In genomic region chr3:127585163-127585812, GRCh38 we compare ENCODE assay signal across 1 cellular context.
TF ChIP-seq lines count a peak whose summit lies in the region.

No MANE protein-coding gene starts in this region.

TF ChIP-seq in GM12878, 131 proteins besides CTCF, POLR2A, EP300 and RAD21 (continued from another document):
- TF ChIP-seq E4F1 (IDR thresholded peaks at IDR 0.05; ENCODE audit: borderline replicate concordance, partially characterized antibody) (no peak), FOS (IDR thresholded peaks at IDR 0.05; ENCODE audit: borderline replicate concordance, extremely low read depth, insufficient read length) (no peak), BCL11A (IDR thresholded peaks at IDR 0.05; ENCODE audit: low read depth, low read length) (no peak), EGR1 (IDR thresholded peaks at IDR 0.05; ENCODE audit: borderline replicate concordance in 1 of 2, low read depth in 2 of 2, low read length in 2 of 2) (no peak), SIN3A (IDR thresholded peaks at IDR 0.05; ENCODE audit: low read depth, low read length) (no peak), TCF3 (IDR thresholded peaks at IDR 0.05; ENCODE audit: borderline replicate concordance, insufficient read depth, low read depth, low read length) (no peak), SMC3 (IDR thresholded peaks at IDR 0.05; ENCODE audit: borderline replicate concordance, low read length) (no peak), SUZ12 (IDR thresholded peaks at IDR 0.05; ENCODE audit: unreplicated experiment) (no peak), CBFB (IDR thresholded peaks at IDR 0.05; ENCODE audit: low read depth) (no peak), ESRRA (IDR thresholded peaks at IDR 0.05; ENCODE audit: low read length) (no peak), KAT2A (conservative IDR thresholded peaks at IDR 0.05; ENCODE audit: control insufficient read depth, low read depth, low read length) (no peak), HCFC1 (IDR thresholded peaks at IDR 0.05; ENCODE audit: low read length) (no peak), NR2C1 (IDR thresholded peaks at IDR 0.05) (no peak), TBL1XR1 (IDR thresholded peaks at IDR 0.05; ENCODE audit: low read depth, low read length) (no peak), HDAC2 (IDR thresholded peaks at IDR 0.05) (no peak), ZNF274 (IDR thresholded peaks at IDR 0.05; ENCODE audit: insufficient read depth, insufficient read length) (no peak), TAF1 (IDR thresholded peaks at IDR 0.05; ENCODE audit: borderline replicate concordance, low read depth, low read length) (no peak), RFX5 (IDR thresholded peaks at IDR 0.05; ENCODE audit: low read depth, low read length) (no peak)
TF ChIP-seq in GM12878: peak in this region for 0.
